In the genomic region with DNA sequence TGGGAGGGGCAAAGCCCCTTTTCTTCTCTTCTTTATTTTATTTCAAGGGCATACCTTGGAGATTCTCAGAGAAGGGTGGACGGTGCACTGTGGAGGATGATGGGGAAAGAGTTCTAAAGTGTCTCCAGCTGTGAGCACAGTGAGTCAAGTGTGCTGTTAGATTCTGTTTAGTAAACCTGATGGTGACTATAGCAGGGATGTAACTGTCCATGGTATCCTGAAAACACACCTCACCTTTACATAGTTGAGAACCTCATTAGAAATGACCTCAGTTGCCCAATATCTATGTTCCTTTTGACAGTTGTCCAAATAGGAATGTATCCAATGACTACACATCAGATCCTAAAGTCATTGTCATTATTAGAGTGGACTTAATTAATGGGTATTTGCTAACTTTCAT, we compare ENCODE assay signal across 3 cellular contexts.
TF ChIP-seq lines count a peak whose summit lies in the region.

No MANE protein-coding gene starts in this region.

TF ChIP-seq in A549, 52 proteins besides CTCF, POLR2A, EP300 and RAD21:
- TF ChIP-seq, protein P1, sequence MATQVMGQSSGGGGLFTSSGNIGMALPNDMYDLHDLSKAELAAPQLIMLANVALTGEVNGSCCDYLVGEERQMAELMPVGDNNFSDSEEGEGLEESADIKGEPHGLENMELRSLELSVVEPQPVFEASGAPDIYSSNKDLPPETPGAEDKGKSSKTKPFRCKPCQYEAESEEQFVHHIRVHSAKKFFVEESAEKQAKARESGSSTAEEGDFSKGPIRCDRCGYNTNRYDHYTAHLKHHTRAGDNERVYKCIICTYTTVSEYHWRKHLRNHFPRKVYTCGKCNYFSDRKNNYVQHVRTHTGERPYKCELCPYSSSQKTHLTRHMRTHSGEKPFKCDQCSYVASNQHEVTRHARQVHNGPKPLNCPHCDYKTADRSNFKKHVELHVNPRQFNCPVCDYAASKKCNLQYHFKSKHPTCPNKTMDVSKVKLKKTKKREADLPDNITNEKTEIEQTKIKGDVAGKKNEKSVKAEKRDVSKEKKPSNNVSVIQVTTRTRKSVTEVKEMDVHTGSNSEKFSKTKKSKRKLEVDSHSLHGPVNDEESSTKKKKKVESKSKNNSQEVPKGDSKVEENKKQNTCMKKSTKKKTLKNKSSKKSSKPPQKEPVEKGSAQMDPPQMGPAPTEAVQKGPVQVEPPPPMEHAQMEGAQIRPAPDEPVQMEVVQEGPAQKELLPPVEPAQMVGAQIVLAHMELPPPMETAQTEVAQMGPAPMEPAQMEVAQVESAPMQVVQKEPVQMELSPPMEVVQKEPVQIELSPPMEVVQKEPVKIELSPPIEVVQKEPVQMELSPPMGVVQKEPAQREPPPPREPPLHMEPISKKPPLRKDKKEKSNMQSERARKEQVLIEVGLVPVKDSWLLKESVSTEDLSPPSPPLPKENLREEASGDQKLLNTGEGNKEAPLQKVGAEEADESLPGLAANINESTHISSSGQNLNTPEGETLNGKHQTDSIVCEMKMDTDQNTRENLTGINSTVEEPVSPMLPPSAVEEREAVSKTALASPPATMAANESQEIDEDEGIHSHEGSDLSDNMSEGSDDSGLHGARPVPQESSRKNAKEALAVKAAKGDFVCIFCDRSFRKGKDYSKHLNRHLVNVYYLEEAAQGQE (IDR thresholded peaks at IDR 0.05), result peak; percentile 74
- TF ChIP-seq CBX2 (IDR thresholded peaks at IDR 0.05; ENCODE audit: borderline replicate concordance, low read depth), result no peak

TF ChIP-seq in HEK293, 187 proteins besides CTCF, POLR2A, EP300 and RAD21 (continued from another document):
- TF ChIP-seq, protein P1 (tag by site-specific recombination; IDR thresholded peaks at IDR 0.05), result peak; percentile 96

TF ChIP-seq in PFSK-1, 5 proteins besides CTCF, POLR2A, EP300 and RAD21 (continued from another document):
- TF ChIP-seq, protein P1 (IDR thresholded peaks at IDR 0.05; ENCODE audit: insufficient read depth in 1 of 2, low read depth in 2 of 2, low read length in 2 of 2), result peak; percentile 65 to 85; a peak in 3 of 4 replicates
- no peak for TF ChIP-seq TAF1 (IDR thresholded peaks at IDR 0.05; ENCODE audit: borderline replicate concordance, insufficient read depth, low read length)
- TF ChIP-seq POLR2AphosphoS5 (IDR thresholded peaks at IDR 0.05; ENCODE audit: low read depth, low read length), result no peak
TF ChIP-seq in PFSK-1: peak in this region for 1.
